In the genomic region with DNA sequence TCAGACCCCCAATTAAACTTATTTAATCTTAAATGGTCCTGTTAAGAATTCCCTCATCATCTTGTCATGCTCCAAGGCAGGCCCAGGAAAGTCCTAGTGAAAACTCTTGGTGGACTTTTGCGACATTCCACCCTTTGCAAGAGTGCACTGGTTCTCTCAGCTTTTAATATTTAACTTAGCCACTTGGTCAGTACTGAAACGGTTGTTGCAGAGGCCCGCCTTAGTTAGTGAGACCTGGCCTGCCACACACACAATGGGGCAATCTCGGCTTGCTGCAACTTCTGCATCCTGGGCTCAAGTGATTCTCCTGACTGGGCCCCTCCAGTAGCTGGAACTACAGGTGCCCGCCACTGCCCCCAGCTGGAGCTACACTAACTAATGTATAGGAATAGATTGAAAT, we compare ENCODE assay signal across 27 cellular contexts.
"Had no signal": no experiment of that assay in that cellular context is flagged by ENCODE, and none has a peak within 500 bp of the region (broad histone marks: within the 10 kb centered on the region; RNA-seq: fewer than 3 reads in every experiment).

No MANE protein-coding gene starts in this region.

- H3K27me3 Mint-ChIP-seq: activated CD4-positive, alpha-beta memory T cell treated with anti-CD3 and anti-CD28 coated beads, Interleukin-2, amount 10 ng/mL, durations not matched to agents 7 days and 5 days; activated CD4-positive, alpha-beta T cell treated with anti-CD3 and anti-CD28 coated beads, Interleukin-2, amount 10 ng/mL, durations not matched to agents 7 days and 5 days; activated naive CD4-positive, alpha-beta T cell treated with anti-CD3 and anti-CD28 coated beads, Interleukin-2, amount 10 ng/mL, durations not matched to agents 7 days and 5 days; activated naive CD8-positive, alpha-beta T cell treated with anti-CD3 and anti-CD28 coated beads, Interleukin-2, amount 10 ng/mL, durations not matched to agents 7 days and 5 days; activated T-cell treated with anti-CD3 and anti-CD28 coated beads, Interleukin-2, amount 50 U/mL, for 24 hours had no signal

- H3K36me3 Mint-ChIP-seq: brain had no signal

- H3K36me3 ChIP-seq: ascending aorta, breast epithelium, cardiac muscle cell, colonic mucosa had no signal

- H3K27ac Mint-ChIP-seq: activated CD4-positive, alpha-beta memory T cell treated with anti-CD3 and anti-CD28 coated beads, Interleukin-2, amount 10 ng/mL, durations not matched to agents 7 days and 5 days; activated CD4-positive, alpha-beta T cell treated with anti-CD3 and anti-CD28 coated beads, Interleukin-2, amount 10 ng/mL, durations not matched to agents 7 days and 5 days; activated naive CD4-positive, alpha-beta T cell treated with anti-CD3 and anti-CD28 coated beads, Interleukin-2, amount 50 U/mL, for 72 hours; activated naive CD8-positive, alpha-beta T cell treated with anti-CD3 and anti-CD28 coated beads, Interleukin-2, amount 10 ng/mL, durations not matched to agents 7 days and 5 days; activated T-cell treated with anti-CD3 and anti-CD28 coated beads, Interleukin-2, amount 50 U/mL, for 24 hours; activated T-cell treated with anti-CD3 and anti-CD28 coated beads, Interleukin-2, amount 50 U/mL, for 72 hours; brain; WTC11 had no signal

- H3K4me1 Mint-ChIP-seq: activated CD4-positive, alpha-beta memory T cell treated with anti-CD3 and anti-CD28 coated beads, Interleukin-2, amount 10 ng/mL, durations not matched to agents 7 days and 5 days; activated CD4-positive, alpha-beta T cell treated with anti-CD3 and anti-CD28 coated beads, Interleukin-2, amount 10 ng/mL, durations not matched to agents 7 days and 5 days; activated naive CD4-positive, alpha-beta T cell treated with anti-CD3 and anti-CD28 coated beads, Interleukin-2, amount 10 ng/mL, durations not matched to agents 7 days and 5 days; activated naive CD8-positive, alpha-beta T cell treated with anti-CD3 and anti-CD28 coated beads, Interleukin-2, amount 10 ng/mL, durations not matched to agents 7 days and 5 days; brain; WTC11 had no signal

- H3K4me3 Mint-ChIP-seq: activated CD4-positive, alpha-beta memory T cell treated with anti-CD3 and anti-CD28 coated beads, Interleukin-2, amount 10 ng/mL, durations not matched to agents 7 days and 5 days; activated CD4-positive, alpha-beta T cell treated with anti-CD3 and anti-CD28 coated beads, Interleukin-2, amount 10 ng/mL, durations not matched to agents 7 days and 5 days; activated naive CD4-positive, alpha-beta T cell treated with anti-CD3 and anti-CD28 coated beads, Interleukin-2, amount 10 ng/mL, durations not matched to agents 7 days and 5 days; activated naive CD8-positive, alpha-beta T cell treated with anti-CD3 and anti-CD28 coated beads, Interleukin-2, amount 10 ng/mL, durations not matched to agents 7 days and 5 days; activated T-cell treated with anti-CD3 and anti-CD28 coated beads, Interleukin-2, amount 50 U/mL, for 24 hours; activated T-cell treated with anti-CD3 and anti-CD28 coated beads, Interleukin-2, amount 50 U/mL, for 72 hours; brain; WTC11 had no signal

- DNase-seq: activated CD4-positive, alpha-beta memory T cell treated with anti-CD3 and anti-CD28 coated beads, Interleukin-2, amount 10 ng/mL, durations not matched to agents 7 days and 5 days; activated CD4-positive, alpha-beta T cell treated with anti-CD3 and anti-CD28 coated beads for 1 hour; activated CD4-positive, alpha-beta T cell treated with anti-CD3 and anti-CD28 coated beads for 4 hours; activated CD4-positive, alpha-beta T cell treated with anti-CD3 and anti-CD28 coated beads, Interleukin-2, amount 10 ng/mL, durations not matched to agents 7 days and 5 days; activated CD4-positive, alpha-beta T cell treated with anti-CD3 and anti-CD28 coated beads, Interleukin-2, amount 50 U/mL, for 4 hours; activated CD8-positive, alpha-beta memory T cell treated with anti-CD3 and anti-CD28 coated beads, Interleukin-2, amount 50 U/mL, for 48 hours; activated gamma-delta T cell; activated naive CD4-positive, alpha-beta T cell; activated naive CD4-positive, alpha-beta T cell treated with anti-CD3 and anti-CD28 coated beads, Interleukin-2, amount 10 ng/mL, durations not matched to agents 7 days and 5 days; activated naive CD8-positive, alpha-beta T cell treated with anti-CD3 and anti-CD28 coated beads, Interleukin-2, amount 10 ng/mL, durations not matched to agents 7 days and 5 days; activated T-cell treated with anti-CD3 and anti-CD28 coated beads for 4 hours; activated T-cell treated with anti-CD3 and anti-CD28 coated beads, Interleukin-2, amount 50 U/mL, for 24 hours; activated T-cell treated with anti-CD3 and anti-CD28 coated beads, Interleukin-2, amount 50 U/mL, for 72 hours; central memory CD4-positive, alpha-beta T cell; cerebellar nuclear complex; colonic mucosa; effector CD8-positive, alpha-beta T cell; foreskin fibroblast; head of caudate nucleus; hippocampal formation had no signal

- H3K9me3 ChIP-seq: colonic mucosa had no signal

- ATAC-seq: activated naive CD4-positive, alpha-beta T cell treated with anti-CD3 and anti-CD28 coated beads, Interleukin-2, amount 50 U/mL, for 72 hours; activated T-cell treated with anti-CD3 and anti-CD28 coated beads, Interleukin-2, amount 50 U/mL, for 72 hours; esophagus mucosa; WTC11 had no signal

- H3K27ac ChIP-seq: ascending aorta, breast epithelium, cardiac muscle cell, colonic mucosa had no signal

- H3K27me3 ChIP-seq: ascending aorta, breast epithelium, cardiac muscle cell, colonic mucosa had no signal

- H3K4me3 ChIP-seq: ascending aorta, breast epithelium, cardiac muscle cell, colonic mucosa had no signal
